ENCODE assay signal across 26 cellular contexts in genomic region chr7:135618510-135618909, GRCh38.
"Had no signal": no experiment of that assay in that cellular context is flagged by ENCODE, and none has a peak within 500 bp of the region (broad histone marks: within the 10 kb centered on the region; RNA-seq: fewer than 3 reads in every experiment).

No MANE protein-coding gene starts in this region.

- H3K4me3 Mint-ChIP-seq: dendritic cell treated with granulocyte-macrophage colony-stimulating factor and Interleukin-4, amounts not matched to agents 40 ng/mL and 50 ng/mL, for 4 days; effector memory CD8-positive, alpha-beta T cell; endodermal cell; mesothelial cell of epicardium had no signal

- H3K27me3 Mint-ChIP-seq: dendritic cell treated with granulocyte-macrophage colony-stimulating factor and Interleukin-4, amounts not matched to agents 40 ng/mL and 50 ng/mL, for 4 days; effector memory CD8-positive, alpha-beta T cell had no signal

- DNase-seq: colonic mucosa; cortex of kidney; effector CD8-positive, alpha-beta T cell; effector memory CD8-positive, alpha-beta T cell; endodermal cell; esophagus squamous epithelium; foreskin fibroblast; foreskin melanocyte; gastrocnemius medialis; glutamatergic neuron; head of caudate nucleus; heart right ventricle; hippocampal formation; left cardiac atrium; left ventricle myocardium superior; lower lobe of right lung; mesenchymal stem cell; mucosa of descending colon had no signal

- FAIRE-seq: endometrium, islet of Langerhans, keratinocyte had no signal

- H3K4me1 ChIP-seq: colonic mucosa, esophagus squamous epithelium, gastrocnemius medialis, lower lobe of right lung had no signal

- H3K9me3 ChIP-seq: colonic mucosa, esophagus squamous epithelium, gastrocnemius medialis, heart right ventricle, left lung, lower lobe of right lung, mucosa of descending colon had no signal

- H3K9me3 Mint-ChIP-seq: dendritic cell treated with granulocyte-macrophage colony-stimulating factor and Interleukin-4, amounts not matched to agents 40 ng/mL and 50 ng/mL, for 4 days; effector memory CD8-positive, alpha-beta T cell; endodermal cell; mesothelial cell of epicardium had no signal

- H3K4me1 Mint-ChIP-seq: endodermal cell had no signal

- ATAC-seq: effector memory CD8-positive, alpha-beta T cell; esophagus mucosa; gastrocnemius medialis; heart right ventricle; left cardiac atrium; left lung; left ventricle myocardium superior; lower lobe of right lung; mucosa of descending colon had no signal

- H3K27me3 ChIP-seq: colonic mucosa, esophagus squamous epithelium, gastrocnemius medialis, heart right ventricle, left lung had no signal

- H3K27ac Mint-ChIP-seq: dendritic cell treated with granulocyte-macrophage colony-stimulating factor and Interleukin-4, amounts not matched to agents 40 ng/mL and 50 ng/mL, for 4 days; effector memory CD8-positive, alpha-beta T cell; endodermal cell had no signal

- H3K27ac ChIP-seq: colonic mucosa, epithelial cell of prostate, esophagus squamous epithelium, gastrocnemius medialis, heart right ventricle, left lung, lower lobe of right lung had no signal

- H3K4me3 ChIP-seq: colonic mucosa, esophagus squamous epithelium, gastrocnemius medialis, heart right ventricle, left lung, lower lobe of right lung, mucosa of descending colon had no signal
